Comparison of ENCODE assay signal across 8 cellular contexts in the genomic region with DNA sequence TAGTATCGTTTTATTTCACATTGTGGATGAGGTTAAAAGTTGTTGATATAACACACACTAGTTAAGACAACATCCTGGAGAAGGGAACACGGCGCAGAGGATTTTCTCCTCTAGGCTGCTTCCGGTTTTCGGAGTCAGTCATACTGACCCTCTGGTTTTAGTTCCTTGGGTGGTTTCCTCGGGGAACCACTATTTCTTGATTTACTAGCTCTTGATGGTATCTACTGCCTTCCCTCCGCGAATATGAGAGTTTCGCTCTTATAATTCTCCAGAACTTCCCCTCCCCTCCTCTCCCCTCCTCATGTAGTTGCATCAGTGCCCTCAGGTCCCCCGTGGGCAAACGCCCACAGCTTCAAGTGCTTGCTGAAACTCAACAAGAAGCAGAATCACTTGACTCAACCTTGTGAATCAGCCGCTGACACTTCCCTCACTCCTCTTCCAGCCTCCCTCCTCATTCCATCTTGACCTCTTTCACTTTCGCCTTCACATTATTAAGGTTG. TPM values are rescaled to one million over a fixed set of nuclear protein-coding genes. Genes with fewer than 3 reads are reported as not detected.
DNase-seq lines count a peak whose midpoint lies in the region; ATAC-seq and TF ChIP-seq lines count a peak whose summit lies in the region.

No MANE protein-coding gene starts in this region.

- intact Hi-C loops in left cardiac atrium (cut with DNase I) (loop anchor here in 1 of 2 donors (10.0 kb wide), 1 partner anchor 53 kb away; no protein-coding TSS in a partner anchor), Right ventricle myocardium inferior (cut with DNase I) (no loop called here), thyroid gland (cut with DNase I) (no loop called here), ascending aorta (cut with DNase I) (no loop called here)
- intact Hi-C loops in activated T-helper 1 cell treated with anti-CD3 and anti-CD28 coated beads, Interleukin-12 subunit alpha, Interleukin-12 subunit beta, Interleukin-2, Interleukin-4 antibody, amounts not matched to agents 30 ng/mL and 10 ng/mL and 1 ng/mL, durations not matched to agents 14 hours and 24 hours and 36 hours (cut with micrococcal nuclease): loop anchor here (1.0 to 5.0 kb wide), 10 partner anchors 13 to 325 kb away; partner anchors contain the start of genes DNAL4 and GTPBP1

- peak overlapping the region; percentile 58 for H3K4me3 Mint-ChIP-seq in activated T-helper 1 cell treated with anti-CD3 and anti-CD28 coated beads, Interleukin-12 subunit alpha, Interleukin-12 subunit beta, Interleukin-2, Interleukin-4 antibody, amounts not matched to agents 30 ng/mL and 10 ng/mL and 1 ng/mL, durations not matched to agents 14 hours and 24 hours and 36 hours

- peaks cover 20% of the 10 kb centered on the region for H3K27me3 Mint-ChIP-seq in activated T-helper 1 cell treated with anti-CD3 and anti-CD28 coated beads, Interleukin-12 subunit alpha, Interleukin-12 subunit beta, Interleukin-2, Interleukin-4 antibody, amounts not matched to agents 30 ng/mL and 10 ng/mL and 1 ng/mL, durations not matched to agents 14 hours and 24 hours and 36 hours (ENCODE audit: insufficient read depth)

- H3K9me3 ChIP-seq in thyroid gland (no peaks in the 10 kb centered on the region), ascending aorta (no peaks in the 10 kb centered on the region)

- H3K27ac Mint-ChIP-seq in activated T-helper 1 cell treated with anti-CD3 and anti-CD28 coated beads, Interleukin-12 subunit alpha, Interleukin-12 subunit beta, Interleukin-2, Interleukin-4 antibody, amounts not matched to agents 30 ng/mL and 10 ng/mL and 1 ng/mL, durations not matched to agents 14 hours and 24 hours and 36 hours: peak overlapping the region; percentile 83

- no peak overlapping the region for H3K4me3 ChIP-seq in thyroid gland (replicated peaks in 1 of 3)
- H3K4me3 ChIP-seq in ascending aorta: no peak overlapping the region

- DNase-seq in left cardiac atrium (no peak), Right ventricle myocardium inferior (ENCODE audit: missing footprints) (no peak), thyroid gland (no peak), NCI-H2081 treated with DMSO at 0.1 percent for 48 hours (lab: John Stamatoyannopoulos, UW) (no peak), ascending aorta (ENCODE audit: low spot score in 2 of 2) (no peak)
- DNase-seq in activated T-helper 1 cell treated with anti-CD3 and anti-CD28 coated beads, Interleukin-12 subunit alpha, Interleukin-12 subunit beta, Interleukin-2, Interleukin-4 antibody, amounts not matched to agents 30 ng/mL and 10 ng/mL and 1 ng/mL, durations not matched to agents 14 hours and 24 hours and 36 hours (ENCODE audit: low spot score): peak; percentile 37
- peak; percentile 86 for DNase-seq in stimulated activated CD4-positive, alpha-beta T cell treated with anti-CD3 and anti-CD28 coated beads, Interleukin-4, amount 100 ng/mL, for 24 hours

- WGBS in thyroid gland, 2 donors: 62 to 64% methylated on average over 13 of the region's 13 CpGs

- TF ChIP-seq CTCF in thyroid gland (IDR thresholded peaks at IDR 0.05) (no peak), ascending aorta (IDR thresholded peaks at IDR 0.05) (no peak)

- no peaks in the 10 kb centered on the region for H3K9me3 Mint-ChIP-seq in activated T-helper 1 cell treated with anti-CD3 and anti-CD28 coated beads, Interleukin-12 subunit alpha, Interleukin-12 subunit beta, Interleukin-2, Interleukin-4 antibody, amounts not matched to agents 30 ng/mL and 10 ng/mL and 1 ng/mL, durations not matched to agents 14 hours and 24 hours and 36 hours

- no peaks in the 10 kb centered on the region for H3K4me1 ChIP-seq in thyroid gland
- H3K4me1 ChIP-seq in ascending aorta: no peaks in the 10 kb centered on the region

- H3K27ac ChIP-seq in thyroid gland: no peak overlapping the region
- no peak overlapping the region for H3K27ac ChIP-seq in ascending aorta

- H3K36me3 Mint-ChIP-seq in activated T-helper 1 cell treated with anti-CD3 and anti-CD28 coated beads, Interleukin-12 subunit alpha, Interleukin-12 subunit beta, Interleukin-2, Interleukin-4 antibody, amounts not matched to agents 30 ng/mL and 10 ng/mL and 1 ng/mL, durations not matched to agents 14 hours and 24 hours and 36 hours (ENCODE audit: low read depth): no peaks in the 10 kb centered on the region

- H3K4me1 Mint-ChIP-seq in activated T-helper 1 cell treated with anti-CD3 and anti-CD28 coated beads, Interleukin-12 subunit alpha, Interleukin-12 subunit beta, Interleukin-2, Interleukin-4 antibody, amounts not matched to agents 30 ng/mL and 10 ng/mL and 1 ng/mL, durations not matched to agents 14 hours and 24 hours and 36 hours (ENCODE audit: low read depth): peaks cover 44% of the 10 kb centered on the region

- ATAC-seq in left cardiac atrium (peak; percentile 15 to 35), Right ventricle myocardium inferior (no peak), HG03469 (IDR thresholded peaks at IDR 0.05; ENCODE audit: unreplicated experiment) (peak; percentile 48)

- no peaks in the 10 kb centered on the region for H3K27me3 ChIP-seq in thyroid gland
- H3K27me3 ChIP-seq in ascending aorta: no peaks in the 10 kb centered on the region

- no peaks in the 10 kb centered on the region for H3K36me3 ChIP-seq in thyroid gland
- no peaks in the 10 kb centered on the region for H3K36me3 ChIP-seq in ascending aorta

- TF ChIP-seq POLR2A in thyroid gland (IDR thresholded peaks at IDR 0.05): no peak

RNA-seq across cellular contexts. Expression of gene APOBEC3A, which starts 15.9 kb away (rescaled TPM):
- total RNA-seq in left cardiac atrium: 1 to 10 TPM; 1.6 to 2.9 TPM
- total RNA-seq in Right ventricle myocardium inferior: 0.78 TPM
- total RNA-seq in activated T-helper 1 cell treated with anti-CD3 and anti-CD28 coated beads, Interleukin-12 subunit alpha, Interleukin-12 subunit beta, Interleukin-2, Interleukin-4 antibody, amounts not matched to agents 30 ng/mL and 10 ng/mL and 1 ng/mL, durations not matched to agents 14 hours and 24 hours and 36 hours: not detected in 2 replicates
- under 1 TPM in 1 of 4 donors, not detected in 3; 0.67 TPM for total RNA-seq in thyroid gland
- total RNA-seq in ascending aorta: not detected

RNA-seq across cellular contexts. Expression of gene APOBEC3B, which starts 40.6 kb away (rescaled TPM):
- total RNA-seq in left cardiac atrium (1 to 10 TPM; 1.5 to 1.6 TPM), Right ventricle myocardium inferior (0.78 TPM), thyroid gland (1 to 10 TPM in 3 of 4 donors, not detected in 1; 1.7 to 5.1 (median 2.9) TPM), ascending aorta (0.64 TPM)
- 17.9 and 19.5 TPM in 2 replicates for total RNA-seq in activated T-helper 1 cell treated with anti-CD3 and anti-CD28 coated beads, Interleukin-12 subunit alpha, Interleukin-12 subunit beta, Interleukin-2, Interleukin-4 antibody, amounts not matched to agents 30 ng/mL and 10 ng/mL and 1 ng/mL, durations not matched to agents 14 hours and 24 hours and 36 hours

Comparison
In these comparisons a context has a peak if more than half of its experiments do, and no peak if none do; other contexts are left out.
1. DNase-seq: peak in activated T-helper 1 cell treated with anti-CD3 and anti-CD28 coated beads, Interleukin-12 subunit alpha, Interleukin-12 subunit beta, Interleukin-2, Interleukin-4 antibody, amounts not matched to agents 30 ng/mL and 10 ng/mL and 1 ng/mL, durations not matched to agents 14 hours and 24 hours and 36 hours (single experiment) and stimulated activated CD4-positive, alpha-beta T cell treated with anti-CD3 and anti-CD28 coated beads, Interleukin-4, amount 100 ng/mL, for 24 hours (single experiment); none in left cardiac atrium (single experiment), Right ventricle myocardium inferior (single experiment), thyroid gland (0 of 2), NCI-H2081 treated with DMSO at 0.1 percent for 48 hours (single experiment) and ascending aorta (0 of 2).